ENCODE assay signal across 22 cellular contexts in genomic region chr20:43631598-43631997, GRCh38. TPM values are rescaled to one million over a fixed set of nuclear protein-coding genes. Genes with fewer than 3 reads are reported as not detected.
"Had no signal": no experiment of that assay in that cellular context is flagged by ENCODE, and none has a peak within 500 bp of the region (broad histone marks: within the 10 kb centered on the region; RNA-seq: fewer than 3 reads in every experiment).

No MANE protein-coding gene starts in this region.

- H3K9me3 Mint-ChIP-seq: naive thymus-derived CD8-positive, alpha-beta T cell; stimulated activated effector memory CD8-positive, alpha-beta T cell treated with anti-CD3 and anti-CD28 coated beads, Interleukin-12 subunit alpha, Interleukin-12 subunit beta, amount 100 ng/mL, for 72 hours had no signal

- H3K27ac ChIP-seq: dorsolateral prefrontal cortex, left lung, lower lobe of right lung, neutrophil, pancreas, sigmoid colon, thoracic aorta, tibial nerve, upper lobe of left lung had no signal

- H3K27me3 Mint-ChIP-seq: naive thymus-derived CD8-positive, alpha-beta T cell had no signal

- H3K27ac Mint-ChIP-seq: stimulated activated effector memory CD8-positive, alpha-beta T cell treated with anti-CD3 and anti-CD28 coated beads, Interleukin-12 subunit alpha, Interleukin-12 subunit beta, amount 100 ng/mL, for 72 hours had no signal

- H3K4me1 Mint-ChIP-seq: stimulated activated effector memory CD8-positive, alpha-beta T cell treated with anti-CD3 and anti-CD28 coated beads, Interleukin-12 subunit alpha, Interleukin-12 subunit beta, amount 100 ng/mL, for 72 hours had no signal

- H3K4me3 Mint-ChIP-seq: naive thymus-derived CD8-positive, alpha-beta T cell; stimulated activated effector memory CD8-positive, alpha-beta T cell treated with anti-CD3 and anti-CD28 coated beads, Interleukin-12 subunit alpha, Interleukin-12 subunit beta, amount 100 ng/mL, for 72 hours had no signal

- H3K27me3 ChIP-seq: dorsolateral prefrontal cortex, left lung, neutrophil, pancreas, sigmoid colon, tibial nerve, upper lobe of left lung had no signal

- H3K9me3 ChIP-seq: left lung, lower lobe of right lung, neutrophil, pancreas, sigmoid colon, thoracic aorta, tibial nerve, upper lobe of left lung had no signal

- ATAC-seq: left lung; lower lobe of right lung; naive thymus-derived CD8-positive, alpha-beta T cell; pancreas; stimulated activated effector memory CD8-positive, alpha-beta T cell treated with anti-CD3 and anti-CD28 coated beads, Interleukin-12 subunit alpha, Interleukin-12 subunit beta, amount 100 ng/mL, for 72 hours; stimulated activated naive CD8-positive, alpha-beta T cell treated with anti-CD3 and anti-CD28 coated beads, Interleukin-15, Interleukin-2, amounts not matched to agents 100 U/mL and 50 U/mL, for 24 hours had no signal

- H3K4me3 ChIP-seq: dorsolateral prefrontal cortex, left lung, lower lobe of right lung, pancreas, sigmoid colon, thoracic aorta, tibial nerve, upper lobe of left lung had no signal

- DNase-seq: dorsolateral prefrontal cortex; effector CD4-positive, alpha-beta T cell; head of caudate nucleus; hippocampal formation; left cardiac atrium; left lung; lower lobe of right lung; naive thymus-derived CD8-positive, alpha-beta T cell; pancreas; retina; sigmoid colon; stimulated activated CD4-positive, alpha-beta T cell treated with anti-CD3 and anti-CD28 coated beads, Interleukin-2, amount 100 ng/mL, for 24 hours; stimulated activated CD4-positive, alpha-beta T cell treated with anti-CD3 and anti-CD28 coated beads, Interleukin-4, amount 100 ng/mL, for 24 hours; stimulated activated naive CD8-positive, alpha-beta T cell treated with anti-CD3 and anti-CD28 coated beads, Interleukin-15, Interleukin-2, amounts not matched to agents 100 U/mL and 50 U/mL, for 24 hours; substantia nigra; upper lobe of left lung had no signal

- H3K4me1 ChIP-seq: left lung, lower lobe of right lung, pancreas, sigmoid colon, tibial nerve, upper lobe of left lung had no signal

RNA-seq across cellular contexts. Expression of gene MYBL2, which starts 35.3 kb away (rescaled TPM):
- total RNA-seq: mesenteric fat pad, tibial nerve had no signal
- polyA plus RNA-seq: neural cell had no signal
